ENCODE assay signal across 23 cellular contexts in genomic region chr9:78368236-78368635, GRCh38.
"Had no signal": no experiment of that assay in that cellular context is flagged by ENCODE, and none has a peak within 500 bp of the region (broad histone marks: within the 10 kb centered on the region; RNA-seq: fewer than 3 reads in every experiment).

No MANE protein-coding gene starts in this region.

- DNase-seq: activated CD4-positive, alpha-beta T cell treated with anti-CD3 and anti-CD28 coated beads, Interleukin-2, amount 10 ng/mL, durations not matched to agents 24 days and 14 days; activated CD8-positive, alpha-beta T cell treated with anti-CD3 and anti-CD28 coated beads, Interleukin-2, amount 10 ng/mL, durations not matched to agents 7 days and 5 days; activated effector memory CD4-positive, alpha-beta T cell treated with Interleukin-2 at 50 U/mL for 16 hours; activated naive CD4-positive, alpha-beta T cell treated with anti-CD3 and anti-CD28 coated beads, Interleukin-2, amount 10 ng/mL, durations not matched to agents 7 days and 5 days; activated naive CD8-positive, alpha-beta T cell treated with anti-CD3 and anti-CD28 coated beads, Interleukin-2, amount 50 U/mL, for 24 hours; activated T-cell treated with anti-CD3 and anti-CD28 coated beads, Interleukin-2, amount 50 U/mL, for 48 hours; anterior cingulate cortex; brain microvascular endothelial cell; central memory CD4-positive, alpha-beta T cell; dorsolateral prefrontal cortex; glutamatergic neuron; hippocampal formation; midbrain; nephron progenitor cell; occipital lobe; posterior cingulate gyrus; stimulated activated naive CD8-positive, alpha-beta T cell treated with anti-CD3 and anti-CD28 coated beads, Interleukin-15, amount 100 ng/mL, for 72 hours; T1000; trophoblast cell had no signal

- H3K4me1 ChIP-seq: foreskin keratinocyte had no signal

- H3K36me3 Mint-ChIP-seq: activated naive CD4-positive, alpha-beta T cell treated with anti-CD3 and anti-CD28 coated beads, Interleukin-2, amount 10 ng/mL, durations not matched to agents 7 days and 5 days had no signal

- H3K27me3 ChIP-seq: brain microvascular endothelial cell had no signal

- H3K4me3 Mint-ChIP-seq: activated CD4-positive, alpha-beta T cell treated with anti-CD3 and anti-CD28 coated beads, Interleukin-2, amount 10 ng/mL, durations not matched to agents 24 days and 14 days; activated CD8-positive, alpha-beta T cell treated with anti-CD3 and anti-CD28 coated beads, Interleukin-2, amount 10 ng/mL, durations not matched to agents 7 days and 5 days; activated naive CD4-positive, alpha-beta T cell treated with anti-CD3 and anti-CD28 coated beads, Interleukin-2, amount 10 ng/mL, durations not matched to agents 7 days and 5 days; activated naive CD8-positive, alpha-beta T cell treated with anti-CD3 and anti-CD28 coated beads, Interleukin-2, amount 50 U/mL, for 24 hours; nephron progenitor cell; stimulated activated naive CD8-positive, alpha-beta T cell treated with anti-CD3 and anti-CD28 coated beads, Interleukin-15, amount 100 ng/mL, for 72 hours had no signal

- H3K4me1 Mint-ChIP-seq: activated CD4-positive, alpha-beta T cell treated with anti-CD3 and anti-CD28 coated beads, Interleukin-2, amount 10 ng/mL, durations not matched to agents 24 days and 14 days; activated naive CD4-positive, alpha-beta T cell treated with anti-CD3 and anti-CD28 coated beads, Interleukin-2, amount 10 ng/mL, durations not matched to agents 7 days and 5 days; stimulated activated naive CD8-positive, alpha-beta T cell treated with anti-CD3 and anti-CD28 coated beads, Interleukin-15, amount 100 ng/mL, for 72 hours had no signal

- H3K9me3 Mint-ChIP-seq: activated CD4-positive, alpha-beta T cell treated with anti-CD3 and anti-CD28 coated beads, Interleukin-2, amount 10 ng/mL, durations not matched to agents 24 days and 14 days; activated naive CD4-positive, alpha-beta T cell treated with anti-CD3 and anti-CD28 coated beads, Interleukin-2, amount 10 ng/mL, durations not matched to agents 7 days and 5 days; activated naive CD8-positive, alpha-beta T cell treated with anti-CD3 and anti-CD28 coated beads, Interleukin-2, amount 50 U/mL, for 24 hours; nephron progenitor cell; stimulated activated naive CD8-positive, alpha-beta T cell treated with anti-CD3 and anti-CD28 coated beads, Interleukin-15, amount 100 ng/mL, for 72 hours had no signal

- ATAC-seq: activated CD8-positive, alpha-beta T cell treated with anti-CD3 and anti-CD28 coated beads, Interleukin-2, amount 10 ng/mL, durations not matched to agents 7 days and 5 days; activated naive CD8-positive, alpha-beta T cell treated with anti-CD3 and anti-CD28 coated beads, Interleukin-2, amount 50 U/mL, for 24 hours; foreskin keratinocyte; left lobe of liver; stimulated activated naive CD8-positive, alpha-beta T cell treated with anti-CD3 and anti-CD28 coated beads, Interleukin-15, amount 100 ng/mL, for 72 hours had no signal

- H3K4me3 ChIP-seq: dorsolateral prefrontal cortex, lung, skin epidermis had no signal

- H3K27ac ChIP-seq: brain microvascular endothelial cell, dorsolateral prefrontal cortex, foreskin keratinocyte, skin epidermis had no signal

- H3K36me3 ChIP-seq: brain microvascular endothelial cell had no signal

- H3K27ac Mint-ChIP-seq: activated CD4-positive, alpha-beta T cell treated with anti-CD3 and anti-CD28 coated beads, Interleukin-2, amount 10 ng/mL, durations not matched to agents 24 days and 14 days; activated CD8-positive, alpha-beta T cell treated with anti-CD3 and anti-CD28 coated beads, Interleukin-2, amount 10 ng/mL, durations not matched to agents 7 days and 5 days; activated naive CD4-positive, alpha-beta T cell treated with anti-CD3 and anti-CD28 coated beads, Interleukin-2, amount 10 ng/mL, durations not matched to agents 7 days and 5 days; activated naive CD8-positive, alpha-beta T cell treated with anti-CD3 and anti-CD28 coated beads, Interleukin-2, amount 50 U/mL, for 24 hours; nephron progenitor cell; stimulated activated naive CD8-positive, alpha-beta T cell treated with anti-CD3 and anti-CD28 coated beads, Interleukin-15, amount 100 ng/mL, for 72 hours had no signal
